8 cellular contexts compared by ENCODE assay signal in the genomic region with DNA sequence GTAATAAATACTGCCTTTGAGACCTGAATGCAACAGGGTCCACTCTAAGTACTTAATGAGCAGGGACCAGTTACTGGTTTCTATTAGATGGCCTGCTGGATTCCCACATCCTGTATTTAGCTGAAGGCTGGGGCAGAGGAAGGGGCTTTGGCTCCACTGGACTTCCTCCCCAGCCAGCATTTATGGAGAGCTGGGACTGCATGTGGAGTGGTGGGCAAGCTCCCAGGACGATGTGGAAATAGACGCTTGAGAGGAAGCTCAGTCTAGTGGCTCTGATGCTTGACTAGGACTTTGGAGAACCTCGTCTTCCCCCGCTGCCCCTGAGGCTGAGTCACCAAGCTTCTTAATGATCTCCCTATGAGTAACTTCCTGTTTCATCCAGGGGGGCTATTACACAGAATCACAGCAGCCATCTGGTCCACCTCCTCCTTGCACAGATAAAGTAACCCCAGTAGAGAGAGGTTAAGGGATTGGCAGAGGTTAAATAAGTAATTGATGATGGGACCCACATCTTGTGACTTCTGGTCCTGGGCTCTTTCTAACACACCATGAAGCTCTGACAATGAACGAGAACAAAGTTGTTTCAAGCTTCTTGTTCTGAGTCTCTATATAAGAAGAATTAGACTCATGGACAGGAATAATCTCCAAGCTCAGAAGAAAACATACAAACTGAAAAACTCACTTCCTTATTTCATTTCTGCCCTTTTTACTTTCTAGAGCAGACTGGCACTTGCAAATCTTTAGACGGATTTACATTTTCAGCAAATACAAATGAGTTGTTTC.
A peak's percentile ranks its signal among the peaks of the same experiment; 100 is the strongest.
DNase-seq lines count a peak whose midpoint lies in the region; ATAC-seq, FAIRE-seq and TF ChIP-seq lines count a peak whose summit lies in the region.

No MANE protein-coding gene starts in this region.

- no peak overlapping the region for H3K4me3 ChIP-seq in OCI-LY7 (ENCODE audit: low read depth, low read length, poor library complexity, severe bottlenecking)
- no peak overlapping the region for H3K4me3 ChIP-seq in choroid plexus epithelial cell (ENCODE audit: low read depth, low read length)

- DNase-seq in CD1c-positive myeloid dendritic cell (ENCODE audit: extremely low spot score) (peak; percentile 95), OCI-LY7 (ENCODE audit: low spot score) (peak; percentile 21), choroid plexus epithelial cell (ENCODE audit: low read depth) (peak; percentile 94), mesothelial cell of epicardium (ENCODE audit: low spot score in 2 of 2, unreplicated experiment in 2 of 2) (no peak), urothelium cell line (ENCODE audit: low spot score) (peak; percentile 80), ecto neural progenitor cell (ENCODE audit: low spot score) (no peak)

- TF ChIP-seq CTCF in OCI-LY7 (conservative IDR thresholded peaks at IDR 0.05; ENCODE audit: low read length) (no peak), choroid plexus epithelial cell (conservative IDR thresholded peaks at IDR 0.05; ENCODE audit: low read depth, low read length) (no peak), mesothelial cell of epicardium (IDR thresholded peaks at IDR 0.05; ENCODE audit: unreplicated experiment) (no peak)

- H3K9me3 ChIP-seq in OCI-LY7 (ENCODE audit: low read length) = no peaks in the 10 kb centered on the region

- H3K27ac Mint-ChIP-seq in mesothelial cell of epicardium = peak overlapping the region; percentile 11

- POLR2A ChIA-PET in OCI-LY7 (lab: Charles Lee) = interaction anchor here (0.6 to 1.3 kb wide), 3 partner anchors 14 to 473 kb away, joined by 4 to 5 read pairs (median 4); no protein-coding TSS in a partner anchor

- no TSS peak for BruUV-seq in OCI-LY7 (replicated peaks; lab: Mats Ljungman, UMichigan)

- CTCF ChIA-PET in OCI-LY7 (lab: Charles Lee; ENCODE audit: unreplicated experiment) = no interaction called here

- peak overlapping the region; percentile 22 for H3K4me2 ChIP-seq in OCI-LY7 (ENCODE audit: low read length)

- H3K9me2 ChIP-seq in OCI-LY7 (ENCODE audit: insufficient read depth, low read length) = no peaks in the 10 kb centered on the region

- H3K4me3 Mint-ChIP-seq in mesothelial cell of epicardium = no peak overlapping the region

- peak overlapping the region; percentile 50; the same call in 1 of the 2 replicates for H2AFZ ChIP-seq in OCI-LY7 (ENCODE audit: low read length)

- peaks cover 41% of the 10 kb centered on the region for H3K4me1 Mint-ChIP-seq in mesothelial cell of epicardium

- H4K20me1 ChIP-seq in OCI-LY7 (ENCODE audit: insufficient read depth, low read length) = no peaks in the 10 kb centered on the region

- H3K9me3 Mint-ChIP-seq in mesothelial cell of epicardium = no peaks in the 10 kb centered on the region

- intact Hi-C loops in OCI-LY7 (cut with micrococcal nuclease; ENCODE audit: unreplicated experiment) = no loop called here

- H3K4me1 ChIP-seq in OCI-LY7 (ENCODE audit: insufficient read depth, low read length, poor library complexity, severe bottlenecking) = peaks cover 11% of the 10 kb centered on the region

- H3K79me2 ChIP-seq in OCI-LY7 (ENCODE audit: insufficient read depth, low read depth, low read length) = no peaks in the 10 kb centered on the region

- FAIRE-seq in urothelium cell line (lab: Jason Lieb, UNC) = no peak

- H3K27me3 Mint-ChIP-seq in mesothelial cell of epicardium (ENCODE audit: low read depth) = no peaks in the 10 kb centered on the region

- H3K27ac ChIP-seq in OCI-LY7 (ENCODE audit: low read depth, low read length, poor library complexity, severe bottlenecking) = no peak overlapping the region

- ATAC-seq in GM18868 (IDR thresholded peaks at IDR 0.05; ENCODE audit: unreplicated experiment) (peak; percentile 88), HG02973 (IDR thresholded peaks at IDR 0.05; ENCODE audit: unreplicated experiment) (peak; percentile 70)

- H3K36me3 Mint-ChIP-seq in mesothelial cell of epicardium = peaks cover 2% of the 10 kb centered on the region

- no peaks in the 10 kb centered on the region for H3K36me3 ChIP-seq in OCI-LY7 (ENCODE audit: insufficient read depth, low read length)

Comparison
In these comparisons a context has a peak if more than half of its experiments do, and no peak if none do; other contexts are left out.
1. DNase-seq: peak in CD1c-positive myeloid dendritic cell (single experiment), OCI-LY7 (single experiment), choroid plexus epithelial cell (single experiment) and urothelium cell line (single experiment); none in mesothelial cell of epicardium (0 of 2) and ecto neural progenitor cell (single experiment).